ENCODE assay signal across 10 cellular contexts in genomic region chr5:133053463-133053862, GRCh38. TPM values are rescaled to one million over a fixed set of nuclear protein-coding genes. Genes with fewer than 3 reads are reported as not detected.
DNase-seq lines count a peak whose midpoint lies in the region; ATAC-seq and TF ChIP-seq lines count a peak whose summit lies in the region.
"Had no signal": no experiment of that assay in that cellular context is flagged by ENCODE, and none has a peak within 500 bp of the region (broad histone marks: within the 10 kb centered on the region; RNA-seq: fewer than 3 reads in every experiment).

No MANE protein-coding gene starts in this region.

- H3K27me3 ChIP-seq in GM06990 (replicated peaks; ENCODE audit: control insufficient read depth, insufficient read depth, low read length): no peaks in the 10 kb centered on the region

- TF ChIP-seq CTCF in GM06990 (IDR thresholded peaks at IDR 0.05; ENCODE audit: insufficient read depth, low read length, poor library complexity, severe bottlenecking) (no peak), RWPE1 (conservative IDR thresholded peaks at IDR 0.05; ENCODE audit: low read depth) (no peak), epithelial cell of proximal tubule (conservative IDR thresholded peaks at IDR 0.05; ENCODE audit: low read depth, low read length) (no peak), retinal pigment epithelial cell (conservative IDR thresholded peaks at IDR 0.05; ENCODE audit: low read depth, low read length) (no peak)

- CTCF ChIA-PET in RWPE1 (lab: Yijun Ruan, JAX): interaction anchor here (0.6 kb wide), 2 partner anchors 11 to 1464 kb away, joined by 3 to 5 read pairs; no protein-coding TSS in a partner anchor

- ATAC-seq in GM21825 (IDR thresholded peaks at IDR 0.05; ENCODE audit: unreplicated experiment) (no peak), GM18520 (IDR thresholded peaks at IDR 0.05; ENCODE audit: unreplicated experiment) (no peak)

- H3K4me3 ChIP-seq in GM06990 (replicated peaks; ENCODE audit: low read depth, low read length) (peak overlapping the region; percentile 97), epithelial cell of proximal tubule (ENCODE audit: low read depth, low read length) (peak overlapping the region; percentile 98), retinal pigment epithelial cell (ENCODE audit: low read length) (peak overlapping the region; percentile 97)

- POLR2A ChIA-PET in RWPE1 (lab: Yijun Ruan, JAX; ENCODE audit: low non-redundant PET): no interaction called here

- no peak for DNase-seq in GM06990 (ENCODE audit: extremely low read depth, insufficient read length)
- no peak for DNase-seq in RWPE1 (ENCODE audit: low spot score)
- DNase-seq in epithelial cell of proximal tubule (ENCODE audit: low read depth): no peak
- no peak for DNase-seq in retinal pigment epithelial cell (ENCODE audit: low read depth)
- DNase-seq in epidermal melanocyte (ENCODE audit: insufficient read length, low spot score): no peak
- no peak for DNase-seq in stimulated activated CD4-positive, alpha-beta T cell treated with anti-CD3 and anti-CD28 coated beads, Interleukin-15, amount 100 ng/mL, for 24 hours
- DNase-seq: activated CD4-positive, alpha-beta T cell treated with anti-CD3 and anti-CD28 coated beads, Interleukin-2, amount 50 U/mL, for 48 hours; islet precursor cell had no signal

- H3K36me3 ChIP-seq in GM06990 (ENCODE audit: control insufficient read depth, insufficient read depth, low read length): no peaks in the 10 kb centered on the region; the same call in 1 of the 2 replicates

- peak overlapping the region; percentile 14 for H3K27ac ChIP-seq in RWPE1

RNA-seq across cellular contexts. Expression of gene HSPA4, which starts 1.6 kb away (rescaled TPM):
- total RNA-seq in epithelial cell of proximal tubule: 105 and 123 TPM in 2 replicates

RNA-seq across cellular contexts. Expression of gene ZCCHC10, which starts 27.1 kb away (rescaled TPM):
- total RNA-seq in epithelial cell of proximal tubule: 12.7 and 88.8 TPM in 2 replicates
